21 cellular contexts compared by ENCODE assay signal in genomic region chr2:178676046-178676445, GRCh38.
DNase-seq lines count a peak whose midpoint lies in the region; ATAC-seq, FAIRE-seq and TF ChIP-seq lines count a peak whose summit lies in the region.
"Had no signal": no experiment of that assay in that cellular context is flagged by ENCODE, and none has a peak within 500 bp of the region (broad histone marks: within the 10 kb centered on the region; RNA-seq: fewer than 3 reads in every experiment).

No MANE protein-coding gene starts in this region.

- WGBS in heart right ventricle, 2 donors: 90 to 95% methylated on average over 5 of the region's 5 CpGs
- 5% methylated on average over 5 of the region's 5 CpGs for WGBS in K562 (ENCODE audit: insufficient coverage, low coverage, missing lambda C conversion rate)
- WGBS in psoas muscle, 3 donors: 84 to 90% (median 89%) methylated on average over 5 of the region's 5 CpGs

- in situ Hi-C loops in K562 (cut with MboI): no loop called here

- DNase-seq in cardiac muscle cell (ENCODE audit: low read depth in 1 of 2, low spot score in 1 of 2) (no peak), heart right ventricle (no peak), GM12891 (ENCODE audit: insufficient read length, low spot score) (no peak), K562 (ENCODE audit: extremely low read depth in 1 of 4, low spot score in 3 of 4) (no peak), psoas muscle (no peak)
- DNase-seq: AML-193; Caco-2; Calu3; CD4-positive, alpha-beta T cell; CD8-positive, alpha-beta T cell; DMS79 treated with DMSO at 0.1 percent for 48 hours; GF-D8 had no signal

- no peak for ATAC-seq in heart right ventricle
- ATAC-seq in K562: no peak
- peak in 2 of 4 donors; percentile 13 to 15 for ATAC-seq in psoas muscle
- no peak for ATAC-seq in GM18858 (IDR thresholded peaks at IDR 0.05; ENCODE audit: unreplicated experiment)
- ATAC-seq in HG02759 (IDR thresholded peaks at IDR 0.05; ENCODE audit: unreplicated experiment): no peak
- ATAC-seq: A549; CD8-positive, alpha-beta T cell had no signal

- no peak overlapping the region for H3K4me3 ChIP-seq in cardiac muscle cell
- no peak overlapping the region for H3K4me3 ChIP-seq in heart right ventricle
- no peak overlapping the region for H3K4me3 ChIP-seq in K562
- H3K4me3 ChIP-seq in psoas muscle: no peak overlapping the region
- H3K4me3 ChIP-seq: A549; BLaER1 treated with 17β-estradiol and CSF1 and Interleukin-3, amounts not matched to agents 10 nM and 100 nM had no signal

- no peak overlapping the region for H2AFZ ChIP-seq in K562 (ENCODE audit: low read depth, low read length)

- POLR2A ChIA-PET in K562 (lab: Yijun Ruan, JAX): no interaction called here

- TF ChIP-seq POLR2A in GM12891 (IDR thresholded peaks at IDR 0.05; ENCODE audit: low read depth, low read length) (no peak), K562 (conservative IDR thresholded peaks at IDR 0.05) (no peak)

- H3K36me3 ChIP-seq in cardiac muscle cell (peaks cover 100% of the 10 kb centered on the region), heart right ventricle (peaks cover 0 to 100% (median 38%) of the 10 kb centered on the region in 9 donors), K562 (ENCODE audit: control insufficient read depth, insufficient read depth, low read length) (no peaks in the 10 kb centered on the region), psoas muscle (ENCODE audit: insufficient read depth in 1 of 2, low read depth in 1 of 2) (peaks cover 11 to 100% of the 10 kb centered on the region in 2 donors)
- H3K36me3 ChIP-seq: BLaER1 treated with 17β-estradiol and CSF1 and Interleukin-3, amounts not matched to agents 10 nM and 100 nM had no signal

- no peaks in the 10 kb centered on the region for H3K79me2 ChIP-seq in K562 (ENCODE audit: control insufficient read depth, insufficient read depth, low read length)

- H3K4me1 ChIP-seq in cardiac muscle cell (ENCODE audit: low read depth) (no peaks in the 10 kb centered on the region), heart right ventricle (no peaks in the 10 kb centered on the region), K562 (replicated peaks in 1 of 2; ENCODE audit: control insufficient read depth in 2 of 2, insufficient read depth in 2 of 2, low read length in 2 of 2) (no peaks in the 10 kb centered on the region), psoas muscle (peaks cover 48% of the 10 kb centered on the region)
- H3K4me1 ChIP-seq: A549; BLaER1 treated with 17β-estradiol and CSF1 and Interleukin-3, amounts not matched to agents 10 nM and 100 nM; Caco-2 had no signal

- FAIRE-seq in GM12891 (lab: Jason Lieb, UNC): peak; percentile 9
- FAIRE-seq in K562 (lab: Jason Lieb, UNC): no peak
- FAIRE-seq: A549, GM12892, GM18507, GM19239 had no signal

- CTCF ChIA-PET in K562 (lab: Yijun Ruan, JAX; ENCODE audit: low intra/inter-chr PET ratio): interaction anchor here (0.7 kb wide), 1 partner anchor 25 kb away, joined by 3 read pairs; no protein-coding TSS in a partner anchor

- H3K9me3 ChIP-seq in cardiac muscle cell (ENCODE audit: low read depth) (no peaks in the 10 kb centered on the region), heart right ventricle (no peaks in the 10 kb centered on the region), K562 (replicated peaks; ENCODE audit: control insufficient read depth, insufficient read depth, low read depth, low read length) (no peaks in the 10 kb centered on the region), psoas muscle (no peaks in the 10 kb centered on the region)
- H3K9me3 ChIP-seq: A549; BLaER1 treated with 17β-estradiol and CSF1 and Interleukin-3, amounts not matched to agents 10 nM and 100 nM; Caco-2 had no signal

- H3K9ac ChIP-seq in K562 (ENCODE audit: insufficient read depth in 1 of 2, low read depth in 2 of 2, low read length in 2 of 2): no peak overlapping the region
- H3K9ac ChIP-seq: BLaER1 treated with 17β-estradiol and CSF1 and Interleukin-3, amounts not matched to agents 10 nM and 100 nM had no signal

- peak overlapping the region; percentile 73 for H3K27ac ChIP-seq in cardiac muscle cell
- no peak overlapping the region for H3K27ac ChIP-seq in heart right ventricle
- no peak overlapping the region for H3K27ac ChIP-seq in K562 (ENCODE audit: extremely low read depth, low read depth, low read length)
- peak overlapping the region; percentile 27 for H3K27ac ChIP-seq in psoas muscle
- H3K27ac ChIP-seq: 22Rv1; A549; BLaER1 treated with 17β-estradiol and CSF1 and Interleukin-3, amounts not matched to agents 10 nM and 100 nM; C4-2B had no signal

- no peak for TF ChIP-seq CTCF in cardiac muscle cell (IDR thresholded peaks at IDR 0.05; ENCODE audit: low read depth, low read length)
- no peak for TF ChIP-seq CTCF in heart right ventricle (IDR thresholded peaks at IDR 0.05)
- TF ChIP-seq CTCF in K562 (IDR thresholded peaks at IDR 0.05 in 2 of 3, conservative IDR thresholded peaks at IDR 0.05 in 1 of 3; ENCODE audit: insufficient read depth in 2 of 3, low read depth in 1 of 3, low read length in 3 of 3): no peak
- no peak for TF ChIP-seq CTCF in psoas muscle (IDR thresholded peaks at IDR 0.05)

- no peak overlapping the region for H3K4me2 ChIP-seq in K562 (ENCODE audit: insufficient read depth, low read length)
- H3K4me2 ChIP-seq: A549; BLaER1 treated with 17β-estradiol and CSF1 and Interleukin-3, amounts not matched to agents 10 nM and 100 nM had no signal

- H3K9me1 ChIP-seq in K562 (ENCODE audit: control insufficient read depth, insufficient read depth, low read length): no peaks in the 10 kb centered on the region

- H3K27me3 ChIP-seq in cardiac muscle cell (no peaks in the 10 kb centered on the region), heart right ventricle (no peaks in the 10 kb centered on the region), K562 (ENCODE audit: control insufficient read depth in 2 of 2, insufficient read depth in 2 of 2, low read length in 2 of 2) (no peaks in the 10 kb centered on the region), psoas muscle (ENCODE audit: insufficient read depth in 3 of 3, low read length in 2 of 3) (no peaks in the 10 kb centered on the region)
- H3K27me3 ChIP-seq: BLaER1 treated with 17β-estradiol and CSF1 and Interleukin-3, amounts not matched to agents 10 nM and 100 nM had no signal

- TF ChIP-seq RAD21 in K562 (CRISPR knock-in tag; conservative IDR thresholded peaks at IDR 0.05 in 1 of 2, IDR thresholded peaks at IDR 0.05 in 1 of 2): no peak

- no peaks in the 10 kb centered on the region for H4K20me1 ChIP-seq in K562 (replicated peaks; ENCODE audit: control insufficient read depth, insufficient read depth, low read length)
- H4K20me1 ChIP-seq: BLaER1 treated with 17β-estradiol and CSF1 and Interleukin-3, amounts not matched to agents 10 nM and 100 nM had no signal

- no peak for TF ChIP-seq EP300 in K562 (IDR thresholded peaks at IDR 0.05; ENCODE audit: low read length)

- BruUV-seq in K562 (replicated peaks; lab: Mats Ljungman, UMichigan): no TSS peak

- intact Hi-C loops in heart right ventricle (cut with DNase I): no loop called here
- intact Hi-C loops in K562 (cut with micrococcal nuclease): no loop called here
- intact Hi-C loops in psoas muscle (cut with DNase I): no loop called here

TF ChIP-seq in GM12891, 5 proteins besides CTCF, POLR2A, EP300 and RAD21:
- TF ChIP-seq SPI1 (IDR thresholded peaks at IDR 0.05; ENCODE audit: low read depth, low read length): no peak
- no peak for TF ChIP-seq POU2F2 (IDR thresholded peaks at IDR 0.05; ENCODE audit: low read depth, low read length)
- TF ChIP-seq TAF1 (IDR thresholded peaks at IDR 0.05; ENCODE audit: low read depth, low read length): no peak
- no peak for TF ChIP-seq POLR2AphosphoS5 (IDR thresholded peaks at IDR 0.05; ENCODE audit: low read depth, low read length)
- TF ChIP-seq PAX5 (IDR thresholded peaks at IDR 0.05; ENCODE audit: insufficient read depth, low read length, severe bottlenecking): no peak

TF ChIP-seq in K562, 482 proteins besides CTCF, POLR2A, EP300 and RAD21 (continues in another document):
- peak; percentile 18; the same call in 1 of the 2 replicates for TF ChIP-seq ESRRA (IDR thresholded peaks at IDR 0.05; ENCODE audit: borderline replicate concordance, low read depth)

Comparison
In these comparisons a context has a peak if more than half of its experiments do, and no peak if none do; other contexts are left out.
1. H3K27ac ChIP-seq: peak in cardiac muscle cell (single experiment) and psoas muscle (single experiment); none in heart right ventricle (0 of 10) and K562 (single experiment).